In the genomic region with DNA sequence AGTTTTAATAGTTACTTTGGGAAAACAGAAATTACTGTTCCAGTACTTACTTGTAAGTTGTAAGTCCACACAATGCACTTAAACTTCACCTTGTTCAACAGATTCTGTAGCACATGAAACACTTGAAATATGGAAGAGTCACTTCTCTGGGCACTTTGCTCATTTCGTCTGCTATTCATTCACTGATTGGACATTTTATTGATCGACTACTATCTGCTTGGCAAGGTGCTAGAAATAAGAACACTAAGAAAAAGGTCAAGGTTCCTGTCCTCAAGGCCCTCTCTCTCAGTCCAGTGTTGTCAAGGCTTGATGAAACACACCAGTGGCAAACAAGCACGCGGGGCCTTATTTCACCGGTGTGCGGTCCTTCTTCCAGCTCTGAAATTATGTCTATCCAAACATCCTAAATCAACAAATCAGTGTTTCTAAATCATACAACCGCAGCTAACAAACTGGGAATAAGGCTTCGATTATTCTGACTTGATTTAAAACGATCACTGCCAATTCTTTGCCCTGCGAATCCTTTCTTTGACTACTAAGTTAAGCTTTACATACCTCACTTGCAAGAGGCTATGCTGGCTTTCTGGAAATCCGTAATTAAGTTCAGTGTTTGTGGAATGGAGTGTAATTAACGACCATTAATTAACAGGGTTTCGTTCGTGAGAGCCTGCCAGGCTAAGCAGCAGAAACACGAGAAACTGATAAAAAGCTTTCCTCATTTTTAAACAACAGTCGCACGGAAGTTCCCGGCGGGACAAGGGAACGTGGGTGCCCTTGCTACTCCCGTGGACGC, we compare ENCODE assay signal across 8 cellular contexts. TPM values are rescaled to one million over a fixed set of nuclear protein-coding genes. Genes with fewer than 3 reads are reported as not detected.
A peak's percentile ranks its signal among the peaks of the same experiment; 100 is the strongest.
DNase-seq lines count a peak whose midpoint lies in the region; ATAC-seq and TF ChIP-seq lines count a peak whose summit lies in the region.

No MANE protein-coding gene starts in this region.

- peak overlapping the region; percentile 78 for H3K4me2 ChIP-seq in SK-N-SH
- H3K4me2 ChIP-seq in fibroblast of lung (ENCODE audit: extremely low read depth, insufficient read depth, low read length) = peak overlapping the region; percentile 83

- CTCF ChIA-PET in SK-N-SH (lab: Yijun Ruan, JAX) = interaction anchor here (1.1 to 2.4 kb wide), 5 partner anchors 9 to 85 kb away, joined by 3 to 14 read pairs (median 4); no protein-coding TSS in a partner anchor

- H3K4me1 Mint-ChIP-seq in progenitor cell of endocrine pancreas (ENCODE audit: low read depth) = peaks cover 32% of the 10 kb centered on the region

- H3K27ac Mint-ChIP-seq in progenitor cell of endocrine pancreas = peak overlapping the region; percentile 92

- H3K9me2 ChIP-seq in SK-N-SH = no peaks in the 10 kb centered on the region

- no peak for TF ChIP-seq EP300 in SK-N-SH (IDR thresholded peaks at IDR 0.05; ENCODE audit: borderline replicate concordance in 1 of 2, low read depth in 1 of 2, low read length in 1 of 2)

- H3K27me3 Mint-ChIP-seq in progenitor cell of endocrine pancreas = no peaks in the 10 kb centered on the region

- H3F3A ChIP-seq in SK-N-SH (replicated peaks; ENCODE audit: insufficient read depth) = peaks cover 11% of the 10 kb centered on the region

- WGBS in SK-N-SH (ENCODE audit: low lambda C conversion rate) = 32% methylated on average over 17 of the region's 22 CpGs

- peak overlapping the region; percentile 84 for H3K4me3 Mint-ChIP-seq in progenitor cell of endocrine pancreas (ENCODE audit: low read depth)

- peak overlapping the region; percentile 95 to 98 for H3K27ac ChIP-seq in SK-N-SH (ENCODE audit: low read depth in 2 of 2, low read length in 1 of 2)
- H3K27ac ChIP-seq in SK-N-MC = 0 out of 2 replicates have a peak overlapping the region, but pooled peaks have one; percentile 19
- H3K27ac ChIP-seq in fibroblast of lung (ENCODE audit: insufficient read depth, low read length) = peak overlapping the region; percentile 75

- H4K20me1 ChIP-seq in SK-N-SH (ENCODE audit: insufficient read depth) (peaks cover 6% of the 10 kb centered on the region), fibroblast of lung (ENCODE audit: control insufficient read depth, extremely low read depth, insufficient read depth, low read length) (no peaks in the 10 kb centered on the region)

- ATAC-seq in SK-N-SH treated with all-trans-retinoic acid at 6 μM for 48 hours (no peak), HG02759 (IDR thresholded peaks at IDR 0.05; ENCODE audit: unreplicated experiment) (no peak)

- H3K79me2 ChIP-seq in SK-N-SH (ENCODE audit: insufficient read depth) = peaks cover 57% of the 10 kb centered on the region
- H3K79me2 ChIP-seq in fibroblast of lung (ENCODE audit: control insufficient read depth, insufficient read depth, low read length) = peaks cover 21% of the 10 kb centered on the region

- DNase-seq in SK-N-SH (peak; percentile 14), SK-N-MC (ENCODE audit: low read depth, low spot score) (no peak), fibroblast of lung (ENCODE audit: low read depth in 2 of 2) (peak in 1 of 2 donors; percentile 45), progenitor cell of endocrine pancreas (ENCODE audit: low spot score, unreplicated experiment) (no peak)
- no peak for DNase-seq in NK-92 treated with Interleukin-12 subunit alpha and Interleukin-12 subunit beta, amount 100 ng/mL, for 24 hours (lab: John Stamatoyannopoulos, UW)
- DNase-seq in activated CD8-positive, alpha-beta memory T cell treated with anti-CD3 and anti-CD28 coated beads, Interleukin-2, amount 50 U/mL, for 4 hours = no peak

- no peaks in the 10 kb centered on the region for H3K36me3 ChIP-seq in SK-N-SH (replicated peaks in 1 of 2; ENCODE audit: control insufficient read depth in 1 of 2, insufficient read depth in 2 of 2, low read length in 1 of 2)
- no peaks in the 10 kb centered on the region for H3K36me3 ChIP-seq in SK-N-MC (ENCODE audit: insufficient read depth, low read length)
- no peaks in the 10 kb centered on the region for H3K36me3 ChIP-seq in fibroblast of lung (ENCODE audit: control insufficient read depth, insufficient read depth, low read length)

- POLR2A ChIA-PET in SK-N-SH (lab: Yijun Ruan, JAX) = interaction anchor here (0.9 to 1.9 kb wide), 6 partner anchors 10 to 103 kb away, joined by 3 to 9 read pairs (median 3); a partner anchor contains a TSS

- H2AFZ ChIP-seq in SK-N-SH (ENCODE audit: low read depth) (peak overlapping the region; percentile 98), fibroblast of lung (ENCODE audit: low read length) (peak overlapping the region; percentile 47)

- H3K9me3 Mint-ChIP-seq in progenitor cell of endocrine pancreas (ENCODE audit: low read depth) = no peaks in the 10 kb centered on the region

- H3K9ac ChIP-seq in SK-N-SH = peak overlapping the region; percentile 93
- H3K9ac ChIP-seq in SK-N-MC (ENCODE audit: insufficient read length) = peak overlapping the region; percentile 79
- peak overlapping the region; percentile 88 for H3K9ac ChIP-seq in fibroblast of lung (ENCODE audit: insufficient read depth, low read length)

- TF ChIP-seq CTCF in SK-N-SH (IDR thresholded peaks at IDR 0.05) (no peak), fibroblast of lung (conservative IDR thresholded peaks at IDR 0.05 in 1 of 2, IDR thresholded peaks at IDR 0.05 in 1 of 2; ENCODE audit: low read depth in 1 of 2, low read length in 2 of 2) (no peak), progenitor cell of endocrine pancreas (IDR thresholded peaks at IDR 0.05; ENCODE audit: unreplicated experiment) (no peak)

- H3K4me3 ChIP-seq in SK-N-SH (ENCODE audit: low read depth in 2 of 2, low read length in 1 of 2) (peak overlapping the region; percentile 92 to 93), SK-N-MC (peak overlapping the region; percentile 85), fibroblast of lung (replicated peaks in 1 of 4; ENCODE audit: control extremely low read depth in 1 of 4, insufficient read depth in 1 of 4, low read depth in 3 of 4, low read length in 4 of 4) (peak overlapping the region; percentile 61 to 98 (median 64))

- peaks cover under 1% of the 10 kb centered on the region for H3K36me3 Mint-ChIP-seq in progenitor cell of endocrine pancreas (ENCODE audit: insufficient read depth)

- H3K4me1 ChIP-seq in SK-N-SH (ENCODE audit: control insufficient read depth in 1 of 2, insufficient read depth in 2 of 2, low read depth in 1 of 2, low read length in 1 of 2) = peaks cover 9 to 12% of the 10 kb centered on the region in 2 experiments; a peak in 3 of 4 replicates
- H3K4me1 ChIP-seq in fibroblast of lung (ENCODE audit: control insufficient read depth, extremely low read depth, insufficient read depth, low read length) = peaks cover 7% of the 10 kb centered on the region

- H3K9me3 ChIP-seq in SK-N-SH (no peaks in the 10 kb centered on the region; the same call in 1 of the 2 replicates), SK-N-MC (ENCODE audit: low read depth, low read length) (no peaks in the 10 kb centered on the region), fibroblast of lung (ENCODE audit: control insufficient read depth, insufficient read depth, low read depth, low read length) (no peaks in the 10 kb centered on the region)

- no peak for TF ChIP-seq RAD21 in SK-N-SH (IDR thresholded peaks at IDR 0.05; ENCODE audit: low read length)

- no peaks in the 10 kb centered on the region for H3K27me3 ChIP-seq in SK-N-SH (ENCODE audit: insufficient read depth)
- no peaks in the 10 kb centered on the region for H3K27me3 ChIP-seq in fibroblast of lung (ENCODE audit: control insufficient read depth, insufficient read depth, low read length)

TF ChIP-seq in SK-N-SH, 30 proteins besides CTCF, POLR2A, EP300 and RAD21:
- no peak for TF ChIP-seq ELF1 (IDR thresholded peaks at IDR 0.05)
- TF ChIP-seq, protein P1, sequence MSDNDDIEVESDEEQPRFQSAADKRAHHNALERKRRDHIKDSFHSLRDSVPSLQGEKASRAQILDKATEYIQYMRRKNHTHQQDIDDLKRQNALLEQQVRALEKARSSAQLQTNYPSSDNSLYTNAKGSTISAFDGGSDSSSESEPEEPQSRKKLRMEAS (IDR thresholded peaks at IDR 0.05; ENCODE audit: low read depth) = peak; percentile 16; the same call in 1 of the 2 replicates

TF ChIP-seq in SK-N-SH treated with all-trans-retinoic acid at 6 μM for 48 hours, 23 proteins besides CTCF, POLR2A, EP300 and RAD21 (continues in another document):
- no peak for TF ChIP-seq ESRRG (CRISPR knock-in tag; IDR thresholded peaks at IDR 0.05)
- TF ChIP-seq ZFP30 (CRISPR knock-in tag; IDR thresholded peaks at IDR 0.05) = no peak
- TF ChIP-seq, protein P2, sequence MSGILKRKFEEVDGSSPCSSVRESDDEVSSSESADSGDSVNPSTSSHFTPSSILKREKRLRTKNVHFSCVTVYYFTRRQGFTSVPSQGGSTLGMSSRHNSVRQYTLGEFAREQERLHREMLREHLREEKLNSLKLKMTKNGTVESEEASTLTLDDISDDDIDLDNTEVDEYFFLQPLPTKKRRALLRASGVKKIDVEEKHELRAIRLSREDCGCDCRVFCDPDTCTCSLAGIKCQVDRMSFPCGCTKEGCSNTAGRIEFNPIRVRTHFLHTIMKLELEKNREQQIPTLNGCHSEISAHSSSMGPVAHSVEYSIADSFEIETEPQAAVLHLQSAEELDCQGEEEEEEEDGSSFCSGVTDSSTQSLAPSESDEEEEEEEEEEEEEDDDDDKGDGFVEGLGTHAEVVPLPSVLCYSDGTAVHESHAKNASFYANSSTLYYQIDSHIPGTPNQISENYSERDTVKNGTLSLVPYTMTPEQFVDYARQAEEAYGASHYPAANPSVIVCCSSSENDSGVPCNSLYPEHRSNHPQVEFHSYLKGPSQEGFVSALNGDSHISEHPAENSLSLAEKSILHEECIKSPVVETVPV (CRISPR knock-in tag; IDR thresholded peaks at IDR 0.05) = no peak
- TF ChIP-seq BACH2 (CRISPR knock-in tag; IDR thresholded peaks at IDR 0.05; ENCODE audit: borderline replicate concordance) = no peak
- no peak for TF ChIP-seq TOX (CRISPR knock-in tag; IDR thresholded peaks at IDR 0.05; ENCODE audit: borderline replicate concordance)

RNA-seq across cellular contexts. Expression of a gene that starts 0.7 kb away (rescaled TPM):
- 24.3 and 35.1 TPM in 2 replicates for polyA plus RNA-seq in SK-N-SH (2012; rRNA removed)
- polyA plus RNA-seq in SK-N-SH (2012; cell fraction: cytosol; rRNA removed) = 32.8 and 37.3 TPM in 2 replicates
- polyA plus RNA-seq in SK-N-SH (2012; cell fraction: nucleus; rRNA removed) = 25.5 and 54.6 TPM in 2 replicates
- 149 and 205 TPM in 2 replicates for total RNA-seq in fibroblast of lung
- 44.8 and 121 TPM in 2 replicates for polyA plus RNA-seq in fibroblast of lung
- 31.2 and 81.1 TPM in 2 replicates for polyA plus RNA-seq in fibroblast of lung (2012)
- 21.0 and 60.0 TPM in 2 replicates for polyA minus RNA-seq in fibroblast of lung (ENCODE audit: low replicate concordance)
- 69.1 and 75.3 TPM in 2 replicates for total RNA-seq in progenitor cell of endocrine pancreas

Comparison
In these comparisons a context has a peak if more than half of its experiments do, and no peak if none do; other contexts are left out.
1. H3K27ac ChIP-seq: peak in every context shown above with its lines; median percentile 96 in SK-N-SH; 75 in fibroblast of lung; 19 in SK-N-MC.